Comparison of ENCODE assay signal across 12 cellular contexts in genomic region chr1:225812488-225813249, GRCh38. TPM values are rescaled to one million over a fixed set of nuclear protein-coding genes. Genes with fewer than 3 reads are reported as not detected.
DNase-seq lines count a peak whose midpoint lies in the region; ATAC-seq and TF ChIP-seq lines count a peak whose summit lies in the region.
"Had no signal": no experiment of that assay in that cellular context is flagged by ENCODE, and none has a peak within 500 bp of the region (broad histone marks: within the 10 kb centered on the region; RNA-seq: fewer than 3 reads in every experiment).

No MANE protein-coding gene starts in this region.

- H3K4me1 Mint-ChIP-seq in HFFc6 (ENCODE audit: low read depth), result peaks cover 45% of the 10 kb centered on the region

- peak overlapping the region; percentile 62 for H3K4me2 ChIP-seq in smooth muscle cell

- H3K9me3 ChIP-seq in adipocyte (ENCODE audit: control insufficient read depth, low read length), result no peaks in the 10 kb centered on the region
- H3K9me3 ChIP-seq in smooth muscle cell (replicated peaks; ENCODE audit: low read depth), result no peaks in the 10 kb centered on the region

- H3K4me3 ChIP-seq in adipocyte (ENCODE audit: low read length) (peak overlapping the region; percentile 93), smooth muscle cell (no peak overlapping the region)

- H3K27me3 Mint-ChIP-seq in HFFc6 (ENCODE audit: insufficient read depth), result peaks cover 1% of the 10 kb centered on the region; the same call in 1 of the 2 replicates

- H3K36me3 Mint-ChIP-seq in HFFc6 (ENCODE audit: low read depth), result no peaks in the 10 kb centered on the region
- H3K36me3 Mint-ChIP-seq: natural killer cell treated with Interleukin-12 subunit alpha and Interleukin-12 subunit beta and Interleukin-15 and Interleukin-18, amount 100 ng/mL, for 72 hours had no signal

- H3K9ac ChIP-seq in adipocyte (ENCODE audit: low read length) (peak overlapping the region; percentile 92), smooth muscle cell (ENCODE audit: low read depth) (no peak overlapping the region)

- no peak overlapping the region for H2AFZ ChIP-seq in smooth muscle cell (ENCODE audit: low read depth)

- peak overlapping the region; percentile 79 for H3K27ac ChIP-seq in layer of hippocampus (ENCODE audit: low read depth, low read length)
- H3K27ac ChIP-seq in smooth muscle cell (ENCODE audit: low read depth), result peak overlapping the region; percentile 52

- 76% methylated on average over 8 of the region's 8 CpGs for WGBS in smooth muscle cell (ENCODE audit: low lambda C conversion rate)

- H3K4me3 Mint-ChIP-seq in HFFc6, result no peak overlapping the region
- H3K4me3 Mint-ChIP-seq: natural killer cell treated with Interleukin-12 subunit alpha and Interleukin-12 subunit beta and Interleukin-15 and Interleukin-18, amount 100 ng/mL, for 72 hours had no signal

- H3K27me3 ChIP-seq in adipocyte (replicated peaks; ENCODE audit: control insufficient read depth, insufficient read depth, low read length), result no peaks in the 10 kb centered on the region
- no peaks in the 10 kb centered on the region for H3K27me3 ChIP-seq in layer of hippocampus (ENCODE audit: control insufficient read depth, insufficient read depth, low read length)
- no peaks in the 10 kb centered on the region for H3K27me3 ChIP-seq in smooth muscle cell (ENCODE audit: low read depth)

- DNase-seq in HFFc6, result no peak
- peak; percentile 22 for DNase-seq in adipocyte (ENCODE audit: low read depth)
- no peak for DNase-seq in smooth muscle cell (lab: John Stamatoyannopoulos, UW; ENCODE audit: unreplicated experiment)
- DNase-seq in EL, result no peak
- no peak for DNase-seq in SHP77 treated with DMSO at 0.1 percent for 48 hours (lab: John Stamatoyannopoulos, UW)
- DNase-seq: activated CD8-positive, alpha-beta memory T cell treated with anti-CD3 and anti-CD28 coated beads for 24 hours; NCI-H187 treated with DMSO at 0.1 percent for 48 hours had no signal

- peaks cover 28% of the 10 kb centered on the region for H3F3A ChIP-seq in smooth muscle cell (ENCODE audit: low read depth)

- H3K4me1 ChIP-seq in adipocyte (ENCODE audit: control insufficient read depth, insufficient read depth, low read length) (peaks cover 66% of the 10 kb centered on the region), smooth muscle cell (ENCODE audit: low read depth) (peaks cover 30% of the 10 kb centered on the region)

- peaks cover 9% of the 10 kb centered on the region for H3K36me3 ChIP-seq in adipocyte (ENCODE audit: control insufficient read depth, insufficient read depth, low read length, severe bottlenecking)
- no peaks in the 10 kb centered on the region for H3K36me3 ChIP-seq in smooth muscle cell (ENCODE audit: low read depth)

- TF ChIP-seq CTCF in HFFc6 (IDR thresholded peaks at IDR 0.05), result no peak
- TF ChIP-seq CTCF in smooth muscle cell (IDR thresholded peaks at IDR 0.05; ENCODE audit: borderline replicate concordance, insufficient read depth, poor library complexity, severe bottlenecking), result no peak

- ATAC-seq in esophagus mucosa (no peak), GM18511 (IDR thresholded peaks at IDR 0.05; ENCODE audit: unreplicated experiment) (no peak)
- ATAC-seq: HCT116; natural killer cell treated with Interleukin-12 subunit alpha and Interleukin-12 subunit beta and Interleukin-15 and Interleukin-18, amount 100 ng/mL, for 72 hours had no signal

- H3K9me3 Mint-ChIP-seq in HFFc6, result no peaks in the 10 kb centered on the region
- H3K9me3 Mint-ChIP-seq: natural killer cell treated with Interleukin-12 subunit alpha and Interleukin-12 subunit beta and Interleukin-15 and Interleukin-18, amount 100 ng/mL, for 72 hours had no signal

- H3K27ac Mint-ChIP-seq in HFFc6, result peak overlapping the region; percentile 3; the same call in 1 of the 2 replicates
- H3K27ac Mint-ChIP-seq: natural killer cell treated with Interleukin-12 subunit alpha and Interleukin-12 subunit beta and Interleukin-15 and Interleukin-18, amount 100 ng/mL, for 72 hours had no signal

- H4K20me1 ChIP-seq in smooth muscle cell (ENCODE audit: low read depth), result peaks cover 21% of the 10 kb centered on the region

- peaks cover 11% of the 10 kb centered on the region for H3K79me2 ChIP-seq in smooth muscle cell (ENCODE audit: low read depth)

RNA-seq across cellular contexts. Expression of gene EPHX1, which starts 2.7 kb away (rescaled TPM):
- total RNA-seq in HFFc6 (2021; fragmentation: NEBNext Ultra II Directional; extraction: Animal tissue kit (Norgen Biotek cat#: 25700)), result 10 to 100 TPM; 30.3 to 38.7 (median 34.9) TPM
- total RNA-seq in smooth muscle cell (9.8 and 16.1 TPM in 2 replicates), esophagus mucosa (89.7 TPM)
- 22.2 and 29.2 TPM in 2 replicates for polyA plus RNA-seq in smooth muscle cell

RNA-seq across cellular contexts. Expression of gene SRP9, which starts 35.0 kb away (rescaled TPM):
- total RNA-seq in HFFc6 (2021; fragmentation: NEBNext Ultra II Directional; extraction: Animal tissue kit (Norgen Biotek cat#: 25700)), result 100 to 1,000 TPM; 219 to 277 (median 246) TPM
- total RNA-seq in smooth muscle cell (394 and 449 TPM in 2 replicates), esophagus mucosa (156 TPM)
- 301 TPM in 2 replicates for polyA plus RNA-seq in smooth muscle cell
